9 cellular contexts compared by ENCODE assay signal in genomic region chr17:63919311-63919723, GRCh38. TPM values are rescaled to one million over a fixed set of nuclear protein-coding genes. Genes with fewer than 3 reads are reported as not detected.
DNase-seq lines count a peak whose midpoint lies in the region; ATAC-seq and TF ChIP-seq lines count a peak whose summit lies in the region.
"Had no signal": no experiment of that assay in that cellular context is flagged by ENCODE, and none has a peak within 500 bp of the region (broad histone marks: within the 10 kb centered on the region; RNA-seq: fewer than 3 reads in every experiment).

No MANE protein-coding gene starts in this region.

- H3K27ac ChIP-seq in RWPE1 (no peak overlapping the region), prostate gland (no peak overlapping the region), vagina (no peak overlapping the region)

- H3K9me3 Mint-ChIP-seq in activated T-helper 17 cell treated with anti-CD3 and anti-CD28 coated beads, Interleukin-2, amount 50 U/mL, for 72 hours, result no peaks in the 10 kb centered on the region

- H3K4me3 ChIP-seq in prostate gland (no peak overlapping the region), vagina (no peak overlapping the region)

- no peaks in the 10 kb centered on the region for H3K4me1 ChIP-seq in prostate gland (replicated peaks)
- no peaks in the 10 kb centered on the region for H3K4me1 ChIP-seq in vagina

- H3K4me3 Mint-ChIP-seq in activated T-helper 17 cell treated with anti-CD3 and anti-CD28 coated beads, Interleukin-2, amount 50 U/mL, for 72 hours, result no peak overlapping the region

- intact Hi-C loops in prostate gland (cut with DNase I), result loop anchor here (5.0 to 10.0 kb wide), 2 partner anchors 108 to 365 kb away; no protein-coding TSS in a partner anchor
- intact Hi-C loops in vagina (cut with DNase I), result loop anchor here (10.0 kb wide), 2 partner anchors 105 to 215 kb away; partner anchors contain the start of genes ERN1 and ICAM2

- POLR2A ChIA-PET in RWPE1 (lab: Yijun Ruan, JAX; ENCODE audit: low non-redundant PET), result no interaction called here

- H3K27me3 ChIP-seq in prostate gland (replicated peaks; ENCODE audit: insufficient read depth), result no peaks in the 10 kb centered on the region
- H3K27me3 ChIP-seq in vagina, result no peaks in the 10 kb centered on the region

- peaks cover 6% of the 10 kb centered on the region for H3K4me1 Mint-ChIP-seq in activated T-helper 17 cell treated with anti-CD3 and anti-CD28 coated beads, Interleukin-2, amount 50 U/mL, for 72 hours

- CTCF ChIA-PET in RWPE1 (lab: Yijun Ruan, JAX), result interaction anchor here (0.5 to 2.4 kb wide), 26 partner anchors 10 to 924 kb away, joined by 3 to 15 read pairs (median 4); partner anchors contain the start of gene ERN1

- WGBS in prostate gland, result 43% methylated on average over 8 of the region's 8 CpGs

- H3K36me3 ChIP-seq in prostate gland (no peaks in the 10 kb centered on the region), vagina (no peaks in the 10 kb centered on the region)

- H3K27me3 Mint-ChIP-seq in activated T-helper 17 cell treated with anti-CD3 and anti-CD28 coated beads, Interleukin-2, amount 50 U/mL, for 72 hours, result no peaks in the 10 kb centered on the region

- peak overlapping the region; percentile 27 for H3K27ac Mint-ChIP-seq in activated T-helper 17 cell treated with anti-CD3 and anti-CD28 coated beads, Interleukin-2, amount 50 U/mL, for 72 hours

- TF ChIP-seq POLR2A in prostate gland (IDR thresholded peaks at IDR 0.05), result no peak
- no peak for TF ChIP-seq POLR2A in vagina (IDR thresholded peaks at IDR 0.05)

- DNase-seq in 8988T, result peak; percentile 71
- peak; percentile 83 for DNase-seq in RWPE1 (ENCODE audit: low spot score)
- peak; percentile 22 for DNase-seq in foreskin melanocyte
- DNase-seq in prostate gland (ENCODE audit: low spot score), result peak; percentile 16
- DNase-seq in vagina (ENCODE audit: extremely low spot score in 2 of 2), result no peak

- no peaks in the 10 kb centered on the region for H3K36me3 Mint-ChIP-seq in activated T-helper 17 cell treated with anti-CD3 and anti-CD28 coated beads, Interleukin-2, amount 50 U/mL, for 72 hours (ENCODE audit: low read depth)

- H3K9me3 ChIP-seq in prostate gland (no peaks in the 10 kb centered on the region), vagina (no peaks in the 10 kb centered on the region)

- ATAC-seq in HG03432 (IDR thresholded peaks at IDR 0.05; ENCODE audit: unreplicated experiment), result peak; percentile 56
- ATAC-seq in activated T-helper 17 cell treated with anti-CD3 and anti-CD28 coated beads, Interleukin-2, amount 50 U/mL, for 72 hours (replicated peaks), result peak; percentile 98

- TF ChIP-seq CTCF in GM12874 (IDR thresholded peaks at IDR 0.05; ENCODE audit: insufficient read depth, low read depth, low read length) (peak; percentile 97), RWPE1 (conservative IDR thresholded peaks at IDR 0.05; ENCODE audit: low read depth) (peak; percentile 95), prostate gland (IDR thresholded peaks at IDR 0.05) (peak; percentile 76 to 90 (median 87)), vagina (IDR thresholded peaks at IDR 0.05) (peak; percentile 92 to 95 (median 93))

RNA-seq across cellular contexts. Expression of gene GH1, which starts 0.7 kb away (rescaled TPM):
- under 1 TPM in 1 of 2 donors, not detected in 1; 0.56 TPM for total RNA-seq in activated T-helper 17 cell treated with anti-CD3 and anti-CD28 coated beads, Interleukin-2, amount 50 U/mL, for 72 hours
- total RNA-seq in prostate gland, result not detected
- total RNA-seq in vagina, result not detected
- total RNA-seq: temporal lobe had no signal

RNA-seq across cellular contexts. Expression of gene CSHL1, which starts 8.3 kb away (rescaled TPM):
- under 1 TPM in 1 of 2 donors, not detected in 1; 0.61 TPM for total RNA-seq in activated T-helper 17 cell treated with anti-CD3 and anti-CD28 coated beads, Interleukin-2, amount 50 U/mL, for 72 hours
- total RNA-seq in prostate gland (under 1 TPM in 1 of 2 donors, not detected in 1; 0.34 TPM), vagina (not detected)
- total RNA-seq: temporal lobe had no signal

RNA-seq across cellular contexts. Expression of gene CD79B, which starts 12.8 kb away (rescaled TPM):
- 10 to 100 TPM; 29.3 to 41.4 TPM for total RNA-seq in activated T-helper 17 cell treated with anti-CD3 and anti-CD28 coated beads, Interleukin-2, amount 50 U/mL, for 72 hours
- 1 to 10 TPM; 1.6 to 2.2 TPM for total RNA-seq in prostate gland
- 3.9 TPM for total RNA-seq in vagina
- total RNA-seq: temporal lobe had no signal

RNA-seq across cellular contexts. Expression of gene CSH1, which starts 22.9 kb away (rescaled TPM):
- total RNA-seq in activated T-helper 17 cell treated with anti-CD3 and anti-CD28 coated beads, Interleukin-2, amount 50 U/mL, for 72 hours, result 1 to 10 TPM; 7.6 to 8.2 TPM
- total RNA-seq in prostate gland (not detected), vagina (not detected)
- total RNA-seq: temporal lobe had no signal

RNA-seq across cellular contexts. Expression of gene GH2, which starts 37.6 kb away (rescaled TPM):
- total RNA-seq in activated T-helper 17 cell treated with anti-CD3 and anti-CD28 coated beads, Interleukin-2, amount 50 U/mL, for 72 hours, result not detected
- total RNA-seq in prostate gland, result not detected
- total RNA-seq in vagina, result not detected
- total RNA-seq: temporal lobe had no signal

Comparison
In these comparisons a context has a peak if more than half of its experiments do, and no peak if none do; other contexts are left out.
1. DNase-seq: peak in 8988T (single experiment), RWPE1 (single experiment), foreskin melanocyte (single experiment) and prostate gland (single experiment); none in vagina (0 of 2).
2. Peak in every context shown above with its lines, with median percentiles within 50 percentile points of each other: CTCF ChIP-seq.